ENCODE assay signal across 36 cellular contexts in genomic region chrX:152412105-152412504, GRCh38. TPM values are rescaled to one million over a fixed set of nuclear protein-coding genes. Genes with fewer than 3 reads are reported as not detected.
"Had no signal": no experiment of that assay in that cellular context is flagged by ENCODE, and none has a peak within 500 bp of the region (broad histone marks: within the 10 kb centered on the region; RNA-seq: fewer than 3 reads in every experiment).

No MANE protein-coding gene starts in this region.

- H3K27ac Mint-ChIP-seq: activated CD4-positive, alpha-beta memory T cell treated with anti-CD3 and anti-CD28 coated beads for 36 hours; activated CD8-positive, alpha-beta memory T cell treated with anti-CD3 and anti-CD28 coated beads, Interleukin-2, amount 10 ng/mL, durations not matched to agents 7 days and 5 days; activated CD8-positive, alpha-beta T cell treated with anti-CD3 and anti-CD28 coated beads, Interleukin-2, amount 10 ng/mL, durations not matched to agents 7 days and 5 days; activated naive CD4-positive, alpha-beta T cell treated with anti-CD3 and anti-CD28 coated beads for 36 hours; activated naive CD4-positive, alpha-beta T cell treated with anti-CD3 and anti-CD28 coated beads, Interleukin-2, amount 50 U/mL, for 72 hours; activated naive CD8-positive, alpha-beta T cell treated with anti-CD3 and anti-CD28 coated beads, Interleukin-2, amount 10 ng/mL, durations not matched to agents 7 days and 5 days; activated T-helper 1 cell treated with anti-CD3 and anti-CD28 coated beads, Interleukin-12 subunit alpha, Interleukin-12 subunit beta, Interleukin-2, Interleukin-4 antibody, amounts not matched to agents 30 ng/mL and 10 ng/mL and 1 ng/mL, durations not matched to agents 14 hours and 24 hours and 36 hours; activated T-helper 2 cell treated with anti-CD3 and anti-CD28 coated beads, Interferon-gamma antibody, Interleukin-2, Interleukin-4, amounts not matched to agents 10 μg/mL and 5 μg/mL and 100 μg/mL, durations not matched to agents 14 hours and 24 hours and 36 hours; effector memory CD8-positive, alpha-beta T cell; T-helper 17 cell; T-helper 2 cell treated with Interferon-gamma antibody and Interleukin-4, amounts not matched to agents 5 μg/mL and 100 μg/mL, for 36 hours had no signal

- DNase-seq: activated CD4-positive, alpha-beta memory T cell treated with anti-CD3 and anti-CD28 coated beads for 36 hours; activated CD4-positive, alpha-beta T cell treated with anti-CD3 and anti-CD28 coated beads for 1 hour; activated CD4-positive, alpha-beta T cell treated with anti-CD3 and anti-CD28 coated beads for 4 hours; activated CD4-positive, alpha-beta T cell treated with anti-CD3 and anti-CD28 coated beads, Interleukin-2, amount 50 U/mL, for 1 hour; activated CD4-positive, CD25-positive, alpha-beta regulatory T cell; activated CD8-positive, alpha-beta memory T cell treated with anti-CD3 and anti-CD28 coated beads, Interleukin-2, amount 10 ng/mL, durations not matched to agents 7 days and 5 days; activated CD8-positive, alpha-beta memory T cell treated with anti-CD3 and anti-CD28 coated beads, Interleukin-2, amount 50 U/mL, for 4 hours; activated CD8-positive, alpha-beta T cell treated with anti-CD3 and anti-CD28 coated beads, Interleukin-2, amount 10 ng/mL, durations not matched to agents 7 days and 5 days; activated effector memory CD4-positive, alpha-beta T cell treated with anti-CD3 and anti-CD28 coated beads, Interleukin-2, amount 50 U/mL, for 16 hours; activated naive CD4-positive, alpha-beta T cell treated with anti-CD3 and anti-CD28 coated beads for 36 hours; activated naive CD8-positive, alpha-beta T cell treated with anti-CD3 and anti-CD28 coated beads, Interleukin-2, amount 10 ng/mL, durations not matched to agents 7 days and 5 days; activated T-cell treated with anti-CD3 and anti-CD28 coated beads, Interleukin-2, amount 50 U/mL, for 1 hour; activated T-cell treated with anti-CD3 and anti-CD28 coated beads, Interleukin-2, amount 50 U/mL, for 48 hours; brain microvascular endothelial cell; cortex of kidney; dermis blood vessel endothelial cell; effector CD4-positive, alpha-beta T cell; effector memory CD8-positive, alpha-beta T cell; erythroblast; foreskin keratinocyte; gastrocnemius medialis; glutamatergic neuron; heart left ventricle; T-helper 1 cell; T-helper 17 cell; T1000 had no signal

- H3K9me3 Mint-ChIP-seq: activated CD4-positive, alpha-beta memory T cell treated with anti-CD3 and anti-CD28 coated beads for 36 hours; activated naive CD4-positive, alpha-beta T cell treated with anti-CD3 and anti-CD28 coated beads for 36 hours; activated naive CD4-positive, alpha-beta T cell treated with anti-CD3 and anti-CD28 coated beads, Interleukin-2, amount 50 U/mL, for 72 hours; activated naive CD8-positive, alpha-beta T cell treated with anti-CD3 and anti-CD28 coated beads, Interleukin-2, amount 10 ng/mL, durations not matched to agents 7 days and 5 days; activated T-helper 1 cell treated with anti-CD3 and anti-CD28 coated beads, Interleukin-12 subunit alpha, Interleukin-12 subunit beta, Interleukin-2, Interleukin-4 antibody, amounts not matched to agents 30 ng/mL and 10 ng/mL and 1 ng/mL, durations not matched to agents 14 hours and 24 hours and 36 hours; activated T-helper 2 cell treated with anti-CD3 and anti-CD28 coated beads, Interferon-gamma antibody, Interleukin-2, Interleukin-4, amounts not matched to agents 10 μg/mL and 5 μg/mL and 100 μg/mL, durations not matched to agents 14 hours and 24 hours and 36 hours; effector memory CD8-positive, alpha-beta T cell; T-helper 2 cell treated with Interferon-gamma antibody and Interleukin-4, amounts not matched to agents 5 μg/mL and 100 μg/mL, for 36 hours had no signal

- H3K4me3 ChIP-seq: ascending aorta, esophagus muscularis mucosa, gastrocnemius medialis, heart left ventricle had no signal

- H3K4me3 Mint-ChIP-seq: activated CD4-positive, alpha-beta memory T cell treated with anti-CD3 and anti-CD28 coated beads for 36 hours; activated CD8-positive, alpha-beta memory T cell treated with anti-CD3 and anti-CD28 coated beads, Interleukin-2, amount 10 ng/mL, durations not matched to agents 7 days and 5 days; activated CD8-positive, alpha-beta T cell treated with anti-CD3 and anti-CD28 coated beads, Interleukin-2, amount 10 ng/mL, durations not matched to agents 7 days and 5 days; activated naive CD4-positive, alpha-beta T cell treated with anti-CD3 and anti-CD28 coated beads for 36 hours; activated naive CD8-positive, alpha-beta T cell treated with anti-CD3 and anti-CD28 coated beads, Interleukin-2, amount 10 ng/mL, durations not matched to agents 7 days and 5 days; activated T-helper 1 cell treated with anti-CD3 and anti-CD28 coated beads, Interleukin-12 subunit alpha, Interleukin-12 subunit beta, Interleukin-2, Interleukin-4 antibody, amounts not matched to agents 30 ng/mL and 10 ng/mL and 1 ng/mL, durations not matched to agents 14 hours and 24 hours and 36 hours; central memory CD8-positive, alpha-beta T cell; effector memory CD8-positive, alpha-beta T cell; T-helper 17 cell; T-helper 2 cell treated with Interferon-gamma antibody and Interleukin-4, amounts not matched to agents 5 μg/mL and 100 μg/mL, for 36 hours had no signal

- H3K4me1 ChIP-seq: ascending aorta, esophagus muscularis mucosa, foreskin keratinocyte, gastrocnemius medialis, heart left ventricle had no signal

- H3K36me3 Mint-ChIP-seq: activated CD4-positive, alpha-beta memory T cell treated with anti-CD3 and anti-CD28 coated beads for 36 hours; activated CD8-positive, alpha-beta memory T cell treated with anti-CD3 and anti-CD28 coated beads, Interleukin-2, amount 10 ng/mL, durations not matched to agents 7 days and 5 days; activated naive CD4-positive, alpha-beta T cell treated with anti-CD3 and anti-CD28 coated beads, Interleukin-2, amount 50 U/mL, for 72 hours; activated naive CD8-positive, alpha-beta T cell treated with anti-CD3 and anti-CD28 coated beads, Interleukin-2, amount 10 ng/mL, durations not matched to agents 7 days and 5 days had no signal

- ATAC-seq: activated CD8-positive, alpha-beta memory T cell treated with anti-CD3 and anti-CD28 coated beads, Interleukin-2, amount 10 ng/mL, durations not matched to agents 7 days and 5 days; activated CD8-positive, alpha-beta T cell treated with anti-CD3 and anti-CD28 coated beads, Interleukin-2, amount 10 ng/mL, durations not matched to agents 7 days and 5 days; activated naive CD4-positive, alpha-beta T cell treated with anti-CD3 and anti-CD28 coated beads, Interleukin-2, amount 50 U/mL, for 72 hours; effector memory CD8-positive, alpha-beta T cell; foreskin keratinocyte; gastrocnemius medialis; heart left ventricle; T-helper 17 cell had no signal

- H3K27me3 Mint-ChIP-seq: activated CD4-positive, alpha-beta memory T cell treated with anti-CD3 and anti-CD28 coated beads for 36 hours; activated CD8-positive, alpha-beta memory T cell treated with anti-CD3 and anti-CD28 coated beads, Interleukin-2, amount 10 ng/mL, durations not matched to agents 7 days and 5 days; activated naive CD8-positive, alpha-beta T cell treated with anti-CD3 and anti-CD28 coated beads, Interleukin-2, amount 10 ng/mL, durations not matched to agents 7 days and 5 days; central memory CD8-positive, alpha-beta T cell; effector memory CD8-positive, alpha-beta T cell; T-helper 17 cell had no signal

- H3K9me3 ChIP-seq: ascending aorta, esophagus muscularis mucosa had no signal

- FAIRE-seq: bronchial epithelial cell had no signal

- H3K27ac ChIP-seq: ascending aorta, brain microvascular endothelial cell, esophagus muscularis mucosa, foreskin keratinocyte, gastrocnemius medialis, heart left ventricle had no signal

- H3K27me3 ChIP-seq: ascending aorta, brain microvascular endothelial cell, esophagus muscularis mucosa, foreskin keratinocyte, gastrocnemius medialis, heart left ventricle had no signal

- H3K36me3 ChIP-seq: ascending aorta, brain microvascular endothelial cell, esophagus muscularis mucosa, gastrocnemius medialis, heart left ventricle had no signal

- H3K4me1 Mint-ChIP-seq: activated CD8-positive, alpha-beta memory T cell treated with anti-CD3 and anti-CD28 coated beads, Interleukin-2, amount 10 ng/mL, durations not matched to agents 7 days and 5 days; activated naive CD8-positive, alpha-beta T cell treated with anti-CD3 and anti-CD28 coated beads, Interleukin-2, amount 10 ng/mL, durations not matched to agents 7 days and 5 days; central memory CD8-positive, alpha-beta T cell; T-helper 17 cell had no signal

RNA-seq across cellular contexts. Expression of gene GABRA3, which starts 39.0 kb away (rescaled TPM):
- total RNA-seq: activated CD4-positive, alpha-beta memory T cell treated with anti-CD3 and anti-CD28 coated beads for 36 hours; activated CD8-positive, alpha-beta memory T cell treated with anti-CD3 and anti-CD28 coated beads for 36 hours; activated CD8-positive, alpha-beta memory T cell treated with anti-CD3 and anti-CD28 coated beads, Interleukin-2, amount 10 ng/mL, durations not matched to agents 7 days and 5 days; activated CD8-positive, alpha-beta T cell treated with anti-CD3 and anti-CD28 coated beads, Interleukin-2, amount 10 ng/mL, durations not matched to agents 7 days and 5 days; activated naive CD4-positive, alpha-beta T cell treated with anti-CD3 and anti-CD28 coated beads for 36 hours; activated naive CD4-positive, alpha-beta T cell treated with anti-CD3 and anti-CD28 coated beads, Interleukin-2, amount 50 U/mL, for 72 hours; activated naive CD8-positive, alpha-beta T cell treated with anti-CD3 and anti-CD28 coated beads, Interleukin-2, amount 10 ng/mL, durations not matched to agents 7 days and 5 days; activated T-helper 1 cell treated with anti-CD3 and anti-CD28 coated beads, Interleukin-12 subunit alpha, Interleukin-12 subunit beta, Interleukin-2, Interleukin-4 antibody, amounts not matched to agents 30 ng/mL and 10 ng/mL and 1 ng/mL, durations not matched to agents 14 hours and 24 hours and 36 hours; activated T-helper 2 cell treated with anti-CD3 and anti-CD28 coated beads, Interferon-gamma antibody, Interleukin-2, Interleukin-4, amounts not matched to agents 10 μg/mL and 5 μg/mL and 100 μg/mL, durations not matched to agents 14 hours and 24 hours and 36 hours; ascending aorta; bronchial epithelial cell; cardiac septum; foreskin keratinocyte; gastrocnemius medialis; heart left ventricle; T-helper 17 cell had no signal
- polyA plus RNA-seq: foreskin keratinocyte, heart left ventricle had no signal
